9 cellular contexts compared by ENCODE assay signal in the genomic region with DNA sequence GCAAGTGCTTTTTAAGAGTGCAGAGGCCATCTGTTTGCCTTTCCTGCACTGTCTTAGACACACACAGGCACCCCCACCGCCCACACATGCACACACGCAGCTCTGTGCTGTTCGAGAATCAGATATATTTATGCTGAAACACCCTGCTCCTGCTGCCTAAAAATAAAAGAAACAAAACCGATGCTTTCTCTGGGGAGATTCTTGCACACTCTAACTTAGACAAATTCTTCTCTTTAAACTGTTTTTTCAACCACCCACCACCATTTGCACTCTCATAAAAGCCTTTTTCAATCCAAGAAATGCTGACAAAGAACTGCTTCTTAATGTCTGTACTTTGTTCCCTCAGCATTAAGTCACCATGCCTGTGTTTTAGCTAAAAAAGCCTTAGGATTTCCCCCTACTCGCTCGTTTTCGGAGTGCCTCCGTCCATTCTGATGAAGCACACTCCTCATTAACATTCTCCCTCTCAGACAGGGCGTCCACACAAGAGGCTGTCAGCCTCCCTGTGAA. TPM values are rescaled to one million over a fixed set of nuclear protein-coding genes. Genes with fewer than 3 reads are reported as not detected.
DNase-seq lines count a peak whose midpoint lies in the region; ATAC-seq and TF ChIP-seq lines count a peak whose summit lies in the region.
"Had no signal": no experiment of that assay in that cellular context is flagged by ENCODE, and none has a peak within 500 bp of the region (broad histone marks: within the 10 kb centered on the region; RNA-seq: fewer than 3 reads in every experiment).

No MANE protein-coding gene starts in this region.

- peak; percentile 55 for ATAC-seq in GM18861 (IDR thresholded peaks at IDR 0.05; ENCODE audit: unreplicated experiment)
- peak; percentile 67 for ATAC-seq in HG03378 (IDR thresholded peaks at IDR 0.05; ENCODE audit: unreplicated experiment)
- ATAC-seq in naive thymus-derived CD4-positive, alpha-beta T cell: no peak

- CTCF ChIA-PET in naive thymus-derived CD4-positive, alpha-beta T cell (lab: Charles Lee): no interaction called here

- TF ChIP-seq CTCF in foreskin fibroblast (IDR thresholded peaks at IDR 0.05; ENCODE audit: low read depth, low read length): no peak

- H3K4me1 ChIP-seq in naive thymus-derived CD4-positive, alpha-beta T cell (ENCODE audit: control insufficient read depth in 2 of 2, insufficient read depth in 2 of 2, low read length in 2 of 2): no peaks in the 10 kb centered on the region

- H3K4me3 Mint-ChIP-seq in naive thymus-derived CD4-positive, alpha-beta T cell: no peak overlapping the region
- H3K4me3 Mint-ChIP-seq: activated naive CD4-positive, alpha-beta T cell treated with anti-CD3 and anti-CD28 coated beads, Interleukin-2, amount 10 ng/mL, durations not matched to agents 7 days and 5 days had no signal

- H3K36me3 ChIP-seq in naive thymus-derived CD4-positive, alpha-beta T cell (ENCODE audit: control insufficient read depth in 2 of 3, insufficient read depth in 3 of 3, low read length in 3 of 3): no peaks in the 10 kb centered on the region

- peak; percentile 11 for DNase-seq in AG08395 (ENCODE audit: low spot score)
- DNase-seq in foreskin fibroblast: peak; percentile 47 to 76
- no peak for DNase-seq in NCI-H1436 (lab: John Stamatoyannopoulos, UW)
- no peak for DNase-seq in kidney tubule cell (ENCODE audit: low spot score)
- no peak for DNase-seq in MV-4-11 (lab: John Stamatoyannopoulos, UW)
- DNase-seq in naive thymus-derived CD4-positive, alpha-beta T cell: no peak
- DNase-seq: activated naive CD4-positive, alpha-beta T cell treated with anti-CD3 and anti-CD28 coated beads, Interleukin-2, amount 10 ng/mL, durations not matched to agents 7 days and 5 days had no signal

- intact Hi-C loops in naive thymus-derived CD4-positive, alpha-beta T cell (cut with micrococcal nuclease): no loop called here

- POLR2A ChIA-PET in naive thymus-derived CD4-positive, alpha-beta T cell (lab: Charles Lee): no interaction called here

- H3K9me3 ChIP-seq in naive thymus-derived CD4-positive, alpha-beta T cell (ENCODE audit: control insufficient read depth in 2 of 3, low read length in 3 of 3): no peaks in the 10 kb centered on the region

- peaks cover 0 to 1% (median 0%) of the 10 kb centered on the region in 5 donors for H3K36me3 Mint-ChIP-seq in naive thymus-derived CD4-positive, alpha-beta T cell
- H3K36me3 Mint-ChIP-seq: activated naive CD4-positive, alpha-beta T cell treated with anti-CD3 and anti-CD28 coated beads, Interleukin-2, amount 10 ng/mL, durations not matched to agents 7 days and 5 days had no signal

- no peak overlapping the region for H3K4me3 ChIP-seq in foreskin fibroblast (ENCODE audit: low read depth in 1 of 2, low read length in 2 of 2)
- H3K4me3 ChIP-seq in naive thymus-derived CD4-positive, alpha-beta T cell (ENCODE audit: low read length): no peak overlapping the region

- H3K27me3 ChIP-seq in naive thymus-derived CD4-positive, alpha-beta T cell (ENCODE audit: control insufficient read depth in 2 of 2, insufficient read depth in 2 of 2, low read length in 2 of 2): no peaks in the 10 kb centered on the region

- H3K27ac ChIP-seq in naive thymus-derived CD4-positive, alpha-beta T cell (ENCODE audit: low read depth, low read length): no peak overlapping the region

- no peaks in the 10 kb centered on the region for H3K9me3 Mint-ChIP-seq in naive thymus-derived CD4-positive, alpha-beta T cell
- H3K9me3 Mint-ChIP-seq: activated naive CD4-positive, alpha-beta T cell treated with anti-CD3 and anti-CD28 coated beads, Interleukin-2, amount 10 ng/mL, durations not matched to agents 7 days and 5 days had no signal

- peak overlapping the region in 1 of 9 donors; percentile 37 for H3K27ac Mint-ChIP-seq in naive thymus-derived CD4-positive, alpha-beta T cell
- H3K27ac Mint-ChIP-seq: activated naive CD4-positive, alpha-beta T cell treated with anti-CD3 and anti-CD28 coated beads, Interleukin-2, amount 10 ng/mL, durations not matched to agents 7 days and 5 days had no signal

- H3K27me3 Mint-ChIP-seq in naive thymus-derived CD4-positive, alpha-beta T cell: peaks cover 0 to 7% (median 0%) of the 10 kb centered on the region in 5 donors

- peaks cover 0 to 6% (median 6%) of the 10 kb centered on the region in 7 donors for H3K4me1 Mint-ChIP-seq in naive thymus-derived CD4-positive, alpha-beta T cell
- H3K4me1 Mint-ChIP-seq: activated naive CD4-positive, alpha-beta T cell treated with anti-CD3 and anti-CD28 coated beads, Interleukin-2, amount 10 ng/mL, durations not matched to agents 7 days and 5 days had no signal

RNA-seq across cellular contexts. Expression of gene SLC12A8, which starts 26.2 kb away (rescaled TPM):
- 1 to 10 TPM in 1 of 5 experiments, under 1 TPM in 4; 0.16 to 1.1 (median 0.83) TPM for total RNA-seq in naive thymus-derived CD4-positive, alpha-beta T cell
- under 1 TPM in 1 of 2 donors, not detected in 1; 0.12 TPM for polyA plus RNA-seq in naive thymus-derived CD4-positive, alpha-beta T cell

Comparison
In these comparisons a context has a peak if more than half of its experiments do, and no peak if none do; other contexts are left out.
1. DNase-seq: peak in AG08395 (single experiment) and foreskin fibroblast (2 of 2); none in NCI-H1436 (single experiment), kidney tubule cell (single experiment), MV-4-11 (single experiment) and naive thymus-derived CD4-positive, alpha-beta T cell (0 of 9).